ENCODE assay signal across 9 cellular contexts in genomic region chr18:2958819-2959298, GRCh38. TPM values are rescaled to one million over a fixed set of nuclear protein-coding genes. Genes with fewer than 3 reads are reported as not detected.
DNase-seq lines count a peak whose midpoint lies in the region; ATAC-seq, FAIRE-seq and TF ChIP-seq lines count a peak whose summit lies in the region.
"Had no signal": no experiment of that assay in that cellular context is flagged by ENCODE, and none has a peak within 500 bp of the region (broad histone marks: within the 10 kb centered on the region; RNA-seq: fewer than 3 reads in every experiment).

No MANE protein-coding gene starts in this region.

- H3K4me3 ChIP-seq in neutrophil (ENCODE audit: low read depth in 1 of 2, low read length in 1 of 2), result no peak overlapping the region
- no peak overlapping the region for H3K4me3 ChIP-seq in small intestine (ENCODE audit: low read depth in 1 of 2, low read length in 2 of 2)
- H3K4me3 ChIP-seq: psoas muscle had no signal

- DNase-seq in activated effector memory CD4-positive, alpha-beta T cell treated with anti-CD3 and anti-CD28 coated beads, Interleukin-2, amount 50 U/mL, for 16 hours, result peak; percentile 75
- DNase-seq in activated effector memory CD4-positive, alpha-beta T cell treated with Interleukin-2 at 50 U/mL for 16 hours, result no peak
- peak; percentile 52 for DNase-seq in activated naive CD8-positive, alpha-beta T cell treated with anti-CD3 and anti-CD28 coated beads for 36 hours
- DNase-seq in small intestine, result no peak
- no peak for DNase-seq in NCI-H446 (lab: John Stamatoyannopoulos, UW)
- DNase-seq in NCI-H187 (lab: John Stamatoyannopoulos, UW), result no peak
- DNase-seq: psoas muscle had no signal

- peak; percentile 43 for ATAC-seq in HG03103 (IDR thresholded peaks at IDR 0.05; ENCODE audit: low read depth, unreplicated experiment)

- peaks cover 1% of the 10 kb centered on the region for H3K9me3 Mint-ChIP-seq in activated naive CD8-positive, alpha-beta T cell treated with anti-CD3 and anti-CD28 coated beads for 36 hours

- peak overlapping the region; percentile 99 for H3K27ac Mint-ChIP-seq in activated naive CD8-positive, alpha-beta T cell treated with anti-CD3 and anti-CD28 coated beads for 36 hours

- peak overlapping the region; percentile 75 for H3K4me3 Mint-ChIP-seq in activated naive CD8-positive, alpha-beta T cell treated with anti-CD3 and anti-CD28 coated beads for 36 hours

- FAIRE-seq in small intestine (lab: Jason Lieb, UNC), result no peak

- H3K4me1 Mint-ChIP-seq in activated naive CD8-positive, alpha-beta T cell treated with anti-CD3 and anti-CD28 coated beads for 36 hours, result peaks cover 85% of the 10 kb centered on the region

- no peaks in the 10 kb centered on the region for H3K27me3 Mint-ChIP-seq in activated naive CD8-positive, alpha-beta T cell treated with anti-CD3 and anti-CD28 coated beads for 36 hours

- peaks cover 36% of the 10 kb centered on the region for H3K36me3 ChIP-seq in neutrophil
- H3K36me3 ChIP-seq in small intestine (ENCODE audit: control insufficient read depth in 2 of 2, insufficient read depth in 2 of 2, low read length in 2 of 2), result peaks cover 0 to 18% of the 10 kb centered on the region in 2 donors

- H3K27me3 ChIP-seq in neutrophil (no peaks in the 10 kb centered on the region), small intestine (ENCODE audit: control insufficient read depth in 2 of 2, insufficient read depth in 2 of 2, low read length in 2 of 2) (no peaks in the 10 kb centered on the region)

- peaks cover 69% of the 10 kb centered on the region for H3K36me3 Mint-ChIP-seq in activated naive CD8-positive, alpha-beta T cell treated with anti-CD3 and anti-CD28 coated beads for 36 hours

- H3K27ac ChIP-seq in neutrophil, result peak overlapping the region; percentile 83
- H3K27ac ChIP-seq in small intestine (ENCODE audit: low read depth in 1 of 2, low read length in 1 of 2), result peak overlapping the region in 1 of 2 donors; percentile 48

- TF ChIP-seq CTCF in neutrophil (IDR thresholded peaks at IDR 0.05), result no peak

- H3K9me3 ChIP-seq in neutrophil (no peaks in the 10 kb centered on the region), small intestine (ENCODE audit: control insufficient read depth, low read depth) (no peaks in the 10 kb centered on the region)
- H3K9me3 ChIP-seq: psoas muscle had no signal

- H3K4me1 ChIP-seq in neutrophil (ENCODE audit: control insufficient read depth in 1 of 2, insufficient read depth in 1 of 2, low read depth in 1 of 2, low read length in 1 of 2) (peaks cover 39 to 52% of the 10 kb centered on the region in 2 experiments), small intestine (ENCODE audit: control insufficient read depth in 2 of 2, insufficient read depth in 1 of 2, low read depth in 1 of 2, low read length in 1 of 2) (peaks cover 19 to 20% of the 10 kb centered on the region in 2 donors)

RNA-seq across cellular contexts. Expression of gene LPIN2, which starts 54.1 kb away (rescaled TPM):
- total RNA-seq in activated naive CD8-positive, alpha-beta T cell treated with anti-CD3 and anti-CD28 coated beads for 36 hours, result 10 to 100 TPM; 56.1 to 61.5 TPM
- polyA plus RNA-seq in small intestine, result 10 to 100 TPM; 20.0 to 91.5 (median 63.0) TPM

Comparison
In these comparisons a context has a peak if more than half of its experiments do, and no peak if none do; other contexts are left out.
1. DNase-seq: peak in activated effector memory CD4-positive, alpha-beta T cell treated with anti-CD3 and anti-CD28 coated beads, Interleukin-2, amount 50 U/mL, for 16 hours (single experiment) and activated naive CD8-positive, alpha-beta T cell treated with anti-CD3 and anti-CD28 coated beads for 36 hours (single experiment); none in activated effector memory CD4-positive, alpha-beta T cell treated with Interleukin-2 at 50 U/mL for 16 hours (single experiment), small intestine (single experiment), NCI-H446 (0 of 2) and NCI-H187 (0 of 2).